In genomic region chr16:57036945-57037344, GRCh38 we compare ENCODE assay signal across 1 cellular context.
TF ChIP-seq lines count a peak whose summit lies in the region.

No MANE protein-coding gene starts in this region.

TF ChIP-seq in IMR-90, 13 proteins besides CTCF, POLR2A, EP300 and RAD21:
- TF ChIP-seq MXI1 (IDR thresholded peaks at IDR 0.05; ENCODE audit: borderline replicate concordance, low read depth, low read length) (no peak), MAZ (IDR thresholded peaks at IDR 0.05; ENCODE audit: borderline replicate concordance, low read depth, low read length) (no peak), MAFK (IDR thresholded peaks at IDR 0.05; ENCODE audit: low read depth, low read length) (no peak), BHLHE40 (IDR thresholded peaks at IDR 0.05; ENCODE audit: low read depth, low read length) (no peak), RCOR1 (IDR thresholded peaks at IDR 0.05; ENCODE audit: insufficient replicate concordance, low read length) (no peak), RFX5 (IDR thresholded peaks at IDR 0.05; ENCODE audit: low read depth, low read length) (no peak), CEBPB (IDR thresholded peaks at IDR 0.05; ENCODE audit: low read depth, low read length) (no peak), SMC3 (IDR thresholded peaks at IDR 0.05; ENCODE audit: low read depth, low read length) (no peak), USF2 (IDR thresholded peaks at IDR 0.05; ENCODE audit: low read depth, low read length) (no peak), CHD1 (IDR thresholded peaks at IDR 0.05; ENCODE audit: low read depth, low read length) (no peak), FOS (IDR thresholded peaks at IDR 0.05; ENCODE audit: low read depth, low read length) (no peak), ELK1 (IDR thresholded peaks at IDR 0.05; ENCODE audit: borderline replicate concordance, low read depth, low read length) (no peak), NFE2L2 (IDR thresholded peaks at IDR 0.05; ENCODE audit: low read depth, low read length) (no peak)
